In genomic region chr3:165805834-165806561, GRCh38 we compare ENCODE assay signal across 11 cellular contexts. TPM values are rescaled to one million over a fixed set of nuclear protein-coding genes. Genes with fewer than 3 reads are reported as not detected.
DNase-seq lines count a peak whose midpoint lies in the region; ATAC-seq and TF ChIP-seq lines count a peak whose summit lies in the region.
"Had no signal": no experiment of that assay in that cellular context is flagged by ENCODE, and none has a peak within 500 bp of the region (broad histone marks: within the 10 kb centered on the region; RNA-seq: fewer than 3 reads in every experiment).

No MANE protein-coding gene starts in this region.

- H3K27me3 ChIP-seq in uterus = no peaks in the 10 kb centered on the region

- H3K27ac ChIP-seq in uterus = peak overlapping the region; percentile 31 to 53

- no peaks in the 10 kb centered on the region for H3K36me3 Mint-ChIP-seq in activated CD8-positive, alpha-beta T cell treated with anti-CD3 and anti-CD28 coated beads, Interleukin-2, amount 10 ng/mL, durations not matched to agents 7 days and 5 days (ENCODE audit: low read depth)
- H3K36me3 Mint-ChIP-seq: memory B cell had no signal

- intact Hi-C loops in uterus (cut with DNase I; ENCODE audit: low total_unique reads) = no loop called here

- H3K9me3 ChIP-seq in uterus = no peaks in the 10 kb centered on the region

- H3K4me1 Mint-ChIP-seq in activated CD8-positive, alpha-beta T cell treated with anti-CD3 and anti-CD28 coated beads, Interleukin-2, amount 10 ng/mL, durations not matched to agents 7 days and 5 days (ENCODE audit: low read depth) = no peaks in the 10 kb centered on the region
- H3K4me1 Mint-ChIP-seq: memory B cell had no signal

- H3K4me3 ChIP-seq in uterus = peak overlapping the region in 1 of 2 donors; percentile 20

- DNase-seq in NCI-H2107 treated with DMSO at 0.1 percent for 48 hours (lab: John Stamatoyannopoulos, UW; ENCODE audit: unreplicated experiment) = peak; percentile 78
- no peak for DNase-seq in NCI-H2107 (lab: John Stamatoyannopoulos, UW)
- DNase-seq in SK-MEL-5 (ENCODE audit: low read depth, low spot score) = peak; percentile 26
- DNase-seq in uterus = no peak
- no peak for DNase-seq in activated CD8-positive, alpha-beta T cell treated with anti-CD3 and anti-CD28 coated beads, Interleukin-2, amount 10 ng/mL, durations not matched to agents 7 days and 5 days
- no peak for DNase-seq in NCI-H146 treated with DMSO at 0.1 percent for 48 hours (lab: John Stamatoyannopoulos, UW; ENCODE audit: unreplicated experiment)
- DNase-seq in NCI-H1105 (lab: John Stamatoyannopoulos, UW) = no peak
- DNase-seq: NCI-H524 treated with DMSO at 0.1 percent for 48 hours; stimulated activated CD4-positive, alpha-beta T cell treated with anti-CD3 and anti-CD28 coated beads, Interleukin-4, amount 100 ng/mL, for 24 hours had no signal

- no peak for TF ChIP-seq CTCF in uterus (IDR thresholded peaks at IDR 0.05)

- CTCF ChIA-PET in activated CD8-positive, alpha-beta T cell treated with anti-CD3 and anti-CD28 coated beads, Interleukin-2, amount 10 ng/mL, durations not matched to agents 7 days and 5 days (lab: Charles Lee) = no interaction called here

- no peak for TF ChIP-seq POLR2A in uterus (IDR thresholded peaks at IDR 0.05)

- POLR2A ChIA-PET in activated CD8-positive, alpha-beta T cell treated with anti-CD3 and anti-CD28 coated beads, Interleukin-2, amount 10 ng/mL, durations not matched to agents 7 days and 5 days (lab: Charles Lee) = no interaction called here

- in situ Hi-C loops in SK-MEL-5 (cut with HindIII; ENCODE audit: low pct_unique_long_range_greater_than_20kb, low sequenced_read_pairs) = no loop called here

- no peaks in the 10 kb centered on the region for H3K36me3 ChIP-seq in uterus

- no peaks in the 10 kb centered on the region for H3K4me1 ChIP-seq in uterus

- no peaks in the 10 kb centered on the region for H3K9me3 Mint-ChIP-seq in activated CD8-positive, alpha-beta T cell treated with anti-CD3 and anti-CD28 coated beads, Interleukin-2, amount 10 ng/mL, durations not matched to agents 7 days and 5 days (ENCODE audit: insufficient read depth)
- H3K9me3 Mint-ChIP-seq: memory B cell had no signal

- ATAC-seq in HG03045 (IDR thresholded peaks at IDR 0.05; ENCODE audit: unreplicated experiment) = peak; percentile 86
- no peak for ATAC-seq in activated CD8-positive, alpha-beta T cell treated with anti-CD3 and anti-CD28 coated beads, Interleukin-2, amount 10 ng/mL, durations not matched to agents 7 days and 5 days

- no peaks in the 10 kb centered on the region for H3K27me3 Mint-ChIP-seq in activated CD8-positive, alpha-beta T cell treated with anti-CD3 and anti-CD28 coated beads, Interleukin-2, amount 10 ng/mL, durations not matched to agents 7 days and 5 days (ENCODE audit: low read depth)
- H3K27me3 Mint-ChIP-seq: memory B cell had no signal

- H3K4me3 Mint-ChIP-seq in activated CD8-positive, alpha-beta T cell treated with anti-CD3 and anti-CD28 coated beads, Interleukin-2, amount 10 ng/mL, durations not matched to agents 7 days and 5 days = no peak overlapping the region
- H3K4me3 Mint-ChIP-seq: memory B cell had no signal

- H3K27ac Mint-ChIP-seq in activated CD8-positive, alpha-beta T cell treated with anti-CD3 and anti-CD28 coated beads, Interleukin-2, amount 10 ng/mL, durations not matched to agents 7 days and 5 days = no peak overlapping the region
- H3K27ac Mint-ChIP-seq: memory B cell had no signal

RNA-seq across cellular contexts. Expression of gene BCHE, which starts 31.2 kb away (rescaled TPM):
- total RNA-seq in SK-MEL-5 (2014; rRNA removed; shearing (Covaris generic)) = 68.8 and 78.1 TPM in 2 replicates
- polyA plus RNA-seq in SK-MEL-5 (2015; cell fraction: cytosol; rRNA removed) = 41.9 and 55.4 TPM in 2 replicates
- polyA plus RNA-seq in SK-MEL-5 (2015; cell fraction: nucleus; rRNA removed) = 20.9 and 27.5 TPM in 2 replicates
- 100 to 1,000 TPM in 1 of 4 donors, 10 to 100 TPM in 2, 1 to 10 TPM in 1; 9.7 to 252 (median 33.4) TPM for total RNA-seq in uterus
- total RNA-seq in activated CD8-positive, alpha-beta T cell treated with anti-CD3 and anti-CD28 coated beads, Interleukin-2, amount 10 ng/mL, durations not matched to agents 7 days and 5 days = not detected

Comparison
In these comparisons a context has a peak if more than half of its experiments do, and no peak if none do; other contexts are left out.
1. DNase-seq: peak in NCI-H2107 treated with DMSO at 0.1 percent for 48 hours (single experiment) and SK-MEL-5 (single experiment); none in NCI-H2107 (single experiment), uterus (0 of 2), activated CD8-positive, alpha-beta T cell treated with anti-CD3 and anti-CD28 coated beads, Interleukin-2, amount 10 ng/mL, durations not matched to agents 7 days and 5 days (single experiment), NCI-H146 treated with DMSO at 0.1 percent for 48 hours (single experiment) and NCI-H1105 (single experiment).
2. RNA of gene BCHE, which starts 31.2 kb away (total RNA-seq): 68.8 to 78.1 TPM in SK-MEL-5 and 9.7 to 252 TPM in uterus; not detected in activated CD8-positive, alpha-beta T cell treated with anti-CD3 and anti-CD28 coated beads, Interleukin-2, amount 10 ng/mL, durations not matched to agents 7 days and 5 days; every median in the first group is over 10 times any median in the second.